15 cellular contexts compared by ENCODE assay signal in the genomic region with DNA sequence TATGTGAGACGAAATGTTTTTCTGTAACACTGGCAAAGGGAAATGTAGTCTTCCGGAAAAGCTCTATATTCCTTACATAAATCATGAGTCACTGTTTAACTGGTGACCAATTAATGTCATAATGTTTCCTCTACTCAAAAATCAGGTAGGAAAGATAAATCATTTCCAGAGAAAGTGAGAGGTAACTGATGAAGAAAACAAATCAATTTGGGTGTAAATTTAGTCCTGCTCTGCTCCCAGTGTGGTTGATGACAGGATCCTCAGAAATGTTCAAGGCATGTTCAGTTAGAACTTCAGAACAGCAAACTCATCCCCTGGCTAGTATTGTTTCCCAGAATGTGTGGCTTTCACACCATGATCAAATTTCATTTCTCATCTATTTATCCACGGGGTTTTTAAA. TPM values are rescaled to one million over a fixed set of nuclear protein-coding genes. Genes with fewer than 3 reads are reported as not detected.
DNase-seq lines count a peak whose midpoint lies in the region; ATAC-seq and TF ChIP-seq lines count a peak whose summit lies in the region.
"Had no signal": no experiment of that assay in that cellular context is flagged by ENCODE, and none has a peak within 500 bp of the region (broad histone marks: within the 10 kb centered on the region; RNA-seq: fewer than 3 reads in every experiment).

No MANE protein-coding gene starts in this region.

- no TSS peak for BruUV-seq in PC-3 (replicated peaks; lab: Mats Ljungman, UMichigan)

- H4K20me1 ChIP-seq in PC-3 (ENCODE audit: low read length) (no peaks in the 10 kb centered on the region), osteoblast (ENCODE audit: insufficient read depth, low read length) (no peaks in the 10 kb centered on the region)
- H4K20me1 ChIP-seq: BLaER1 had no signal

- H3F3A ChIP-seq in PC-3 (ENCODE audit: low read length, unreplicated experiment) = no peaks in the 10 kb centered on the region

- CTCF ChIA-PET in PC-3 (lab: Charles Lee) = no interaction called here
- CTCF ChIA-PET in CD8-positive, alpha-beta memory T cell (lab: Charles Lee) = interaction anchor here (1.2 kb wide), 1 partner anchor 10 kb away, joined by 4 read pairs; no protein-coding TSS in a partner anchor

- H3K27ac Mint-ChIP-seq in CD8-positive, alpha-beta memory T cell = no peak overlapping the region

- no peaks in the 10 kb centered on the region for H3K36me3 ChIP-seq in PC-3 (ENCODE audit: low read depth, low read length)
- H3K36me3 ChIP-seq in duodenal mucosa (ENCODE audit: control insufficient read depth in 1 of 2, insufficient read depth in 2 of 2, low read length in 2 of 2) = no peaks in the 10 kb centered on the region
- H3K36me3 ChIP-seq in osteoblast (ENCODE audit: insufficient read depth, low read length) = no peaks in the 10 kb centered on the region
- H3K36me3 ChIP-seq in CD8-positive, alpha-beta memory T cell (ENCODE audit: insufficient read depth, low read length) = no peaks in the 10 kb centered on the region
- H3K36me3 ChIP-seq: BLaER1, tibial artery had no signal

- H3K9me3 Mint-ChIP-seq in CD8-positive, alpha-beta memory T cell = no peaks in the 10 kb centered on the region

- peaks cover 18% of the 10 kb centered on the region in 3 donors for H3K4me1 Mint-ChIP-seq in CD8-positive, alpha-beta memory T cell

- DNase-seq in DMS53 (lab: John Stamatoyannopoulos, UW) = peak; percentile 50
- peak; percentile 51 for DNase-seq in PC-3
- DNase-seq in osteoblast (ENCODE audit: insufficient read length, low spot score, missing footprints) = peak; percentile 37
- DNase-seq in iPS-NIHi7 (ENCODE audit: extremely low spot score) = no peak
- no peak for DNase-seq in activated gamma-delta T cell treated with Interleukin-2 at 50 U/mL for 16 hours
- DNase-seq in NCI-H2171 treated with DMSO at 0.1 percent for 48 hours (lab: John Stamatoyannopoulos, UW) = no peak
- DNase-seq in CD8-positive, alpha-beta memory T cell = no peak
- DNase-seq: activated CD4-positive, alpha-beta T cell treated with anti-CD3 and anti-CD28 coated beads, Interleukin-2, amount 50 U/mL, for 48 hours; NCI-H1436; NCI-H510A treated with DMSO at 0.1 percent for 48 hours; Right ventricle myocardium superior; tibial artery had no signal

- H3K4me1 ChIP-seq in PC-3 (ENCODE audit: insufficient read depth, low read length) (peaks cover 14% of the 10 kb centered on the region), duodenal mucosa (ENCODE audit: control insufficient read depth in 1 of 2, insufficient read depth in 2 of 2, low read length in 2 of 2) (peaks cover 3 to 5% of the 10 kb centered on the region in 2 donors), osteoblast (ENCODE audit: insufficient read depth, low read length) (peaks cover 10% of the 10 kb centered on the region)
- H3K4me1 ChIP-seq in CD8-positive, alpha-beta memory T cell (ENCODE audit: insufficient read depth, low read length) = peaks cover 16% of the 10 kb centered on the region
- H3K4me1 ChIP-seq: tibial artery had no signal

- intact Hi-C loops in PC-3 (cut with micrococcal nuclease) = no loop called here

- H3K27me3 ChIP-seq in PC-3 (ENCODE audit: low read length) (peaks cover 29% of the 10 kb centered on the region), duodenal mucosa (ENCODE audit: control insufficient read depth in 1 of 2, insufficient read depth in 2 of 2, low read length in 2 of 2) (no peaks in the 10 kb centered on the region), osteoblast (ENCODE audit: insufficient read depth, low read length) (no peaks in the 10 kb centered on the region)
- no peaks in the 10 kb centered on the region for H3K27me3 ChIP-seq in CD8-positive, alpha-beta memory T cell (ENCODE audit: insufficient read depth, low read length, poor library complexity, severe bottlenecking)
- H3K27me3 ChIP-seq: BLaER1, tibial artery had no signal

- H3K4me3 ChIP-seq in PC-3 (ENCODE audit: low read length) (peak overlapping the region; percentile 15; the same call in 1 of the 2 replicates), duodenal mucosa (ENCODE audit: low read depth in 1 of 2, low read length in 2 of 2) (peak overlapping the region; percentile 46 to 58), osteoblast (ENCODE audit: insufficient read depth, low read length) (peak overlapping the region; percentile 57)
- H3K4me3 ChIP-seq in CD8-positive, alpha-beta memory T cell (ENCODE audit: low read length) = no peak overlapping the region
- H3K4me3 ChIP-seq: BLaER1, tibial artery had no signal

- POLR2A ChIA-PET in PC-3 (lab: Charles Lee; ENCODE audit: unreplicated experiment) = no interaction called here
- POLR2A ChIA-PET in CD8-positive, alpha-beta memory T cell (lab: Charles Lee) = no interaction called here

- peak; percentile 61 for ATAC-seq in PC-3

- no peaks in the 10 kb centered on the region for H3K36me3 Mint-ChIP-seq in CD8-positive, alpha-beta memory T cell

- TF ChIP-seq CTCF in PC-3 (conservative IDR thresholded peaks at IDR 0.05; ENCODE audit: low read depth, low read length) (no peak), osteoblast (IDR thresholded peaks at IDR 0.05; ENCODE audit: extremely low read depth, low read depth, low read length) (no peak)

- H2AFZ ChIP-seq in PC-3 (ENCODE audit: low read length) (no peak overlapping the region), osteoblast (ENCODE audit: low read length) (peak overlapping the region; percentile 54)

- no peak overlapping the region for H3K4me3 Mint-ChIP-seq in CD8-positive, alpha-beta memory T cell

- H3K4me2 ChIP-seq in PC-3 (ENCODE audit: low read length) (peak overlapping the region; percentile 58), osteoblast (ENCODE audit: insufficient read depth, low read length) (peak overlapping the region; percentile 66)
- H3K4me2 ChIP-seq: BLaER1 had no signal

- H3K9me3 ChIP-seq in PC-3 (ENCODE audit: low read length) = no peaks in the 10 kb centered on the region
- no peaks in the 10 kb centered on the region for H3K9me3 ChIP-seq in duodenal mucosa (ENCODE audit: control insufficient read depth in 1 of 2, low read length in 2 of 2)
- H3K9me3 ChIP-seq in osteoblast (ENCODE audit: low read depth, low read length) = no peaks in the 10 kb centered on the region
- no peaks in the 10 kb centered on the region for H3K9me3 ChIP-seq in CD8-positive, alpha-beta memory T cell (ENCODE audit: low read length)
- H3K9me3 ChIP-seq: BLaER1, tibial artery had no signal

- H3K9ac ChIP-seq in PC-3 (ENCODE audit: low read length) = no peak overlapping the region
- H3K9ac ChIP-seq in duodenal mucosa (ENCODE audit: low read depth in 1 of 2, low read length in 2 of 2) = no peak overlapping the region
- H3K9ac ChIP-seq: BLaER1 had no signal

- no peak overlapping the region for H3K27ac ChIP-seq in PC-3 (ENCODE audit: low read length)
- H3K27ac ChIP-seq in duodenal mucosa (ENCODE audit: low read depth, low read length) = no peak overlapping the region
- H3K27ac ChIP-seq in osteoblast (ENCODE audit: low read depth, low read length) = peak overlapping the region; percentile 59
- no peak overlapping the region for H3K27ac ChIP-seq in CD8-positive, alpha-beta memory T cell (ENCODE audit: low read depth, low read length)
- H3K27ac ChIP-seq: BLaER1, tibial artery had no signal

- H3K79me2 ChIP-seq in PC-3 (ENCODE audit: low read length) = no peaks in the 10 kb centered on the region
- no peaks in the 10 kb centered on the region for H3K79me2 ChIP-seq in osteoblast (ENCODE audit: insufficient read depth, low read length)

- H3K27me3 Mint-ChIP-seq in CD8-positive, alpha-beta memory T cell = peaks cover 2 to 22% of the 10 kb centered on the region in 2 donors

- H3K9me2 ChIP-seq in PC-3 (replicated peaks; ENCODE audit: low read length) = no peaks in the 10 kb centered on the region

RNA-seq across cellular contexts. Expression of a gene that starts 38.8 kb away (rescaled TPM):
- not detected in 2 replicates for total RNA-seq in PC-3 (2014; rRNA removed)
- not detected in 2 replicates for total RNA-seq in osteoblast
- total RNA-seq in CD8-positive, alpha-beta memory T cell = not detected
- polyA plus RNA-seq in CD8-positive, alpha-beta memory T cell = not detected
- total RNA-seq: mucosa of gallbladder, Right ventricle myocardium superior had no signal

Comparison
In these comparisons a context has a peak if more than half of its experiments do, and no peak if none do; other contexts are left out.
1. DNase-seq: peak in DMS53 (single experiment), PC-3 (single experiment) and osteoblast (single experiment); none in iPS-NIHi7 (single experiment), activated gamma-delta T cell treated with Interleukin-2 at 50 U/mL for 16 hours (single experiment), NCI-H2171 treated with DMSO at 0.1 percent for 48 hours (single experiment) and CD8-positive, alpha-beta memory T cell (0 of 5).